Comparison of ENCODE assay signal across 11 cellular contexts in genomic region chrX:45756562-45756961, GRCh38.
DNase-seq lines count a peak whose midpoint lies in the region; ATAC-seq, FAIRE-seq and TF ChIP-seq lines count a peak whose summit lies in the region.
"Had no signal": no experiment of that assay in that cellular context is flagged by ENCODE, and none has a peak within 500 bp of the region (broad histone marks: within the 10 kb centered on the region; RNA-seq: fewer than 3 reads in every experiment).

No MANE protein-coding gene starts in this region.

- no peak for ATAC-seq in HCT116
- ATAC-seq in HG03095 (IDR thresholded peaks at IDR 0.05; ENCODE audit: unreplicated experiment), result no peak
- no peak for ATAC-seq in HG03342 (IDR thresholded peaks at IDR 0.05; ENCODE audit: unreplicated experiment)
- no peak for ATAC-seq in GM21515 (IDR thresholded peaks at IDR 0.05; ENCODE audit: unreplicated experiment)
- ATAC-seq: psoas muscle had no signal

- peak overlapping the region; percentile 77 to 95 (median 91) for H3K4me2 ChIP-seq in BLaER1 treated with 17β-estradiol and CSF1 and Interleukin-3, amounts not matched to agents 10 nM and 100 nM
- H3K4me2 ChIP-seq in HCT116 (ENCODE audit: low read length), result peak overlapping the region; percentile 42; the same call in 1 of the 2 replicates

- no peak for TF ChIP-seq RAD21 in HCT116 (IDR thresholded peaks at IDR 0.05; ENCODE audit: low read depth)

- H2AFZ ChIP-seq in HCT116 (ENCODE audit: low read depth, low read length, poor library complexity, severe bottlenecking), result no peak overlapping the region

- peaks cover 95 to 100% (median 97%) of the 10 kb centered on the region in 10 experiments for H3K4me1 ChIP-seq in BLaER1 treated with 17β-estradiol and CSF1 and Interleukin-3, amounts not matched to agents 10 nM and 100 nM
- H3K4me1 ChIP-seq in HCT116 (ENCODE audit: control insufficient read depth in 1 of 2, insufficient read depth in 2 of 2, low read length in 2 of 2), result peaks cover 87 to 96% of the 10 kb centered on the region in 2 experiments
- H3K4me1 ChIP-seq: psoas muscle had no signal

- H3K79me2 ChIP-seq in HCT116 (ENCODE audit: insufficient read depth, low read length), result peaks cover 99% of the 10 kb centered on the region

- peaks cover 0 to 68% (median 25%) of the 10 kb centered on the region in 11 experiments; a peak in 14 of 22 replicates for H3K36me3 ChIP-seq in BLaER1 treated with 17β-estradiol and CSF1 and Interleukin-3, amounts not matched to agents 10 nM and 100 nM
- H3K36me3 ChIP-seq in HCT116 (ENCODE audit: control insufficient read depth in 1 of 2, insufficient read depth in 2 of 2, low read length in 2 of 2), result peaks cover 3 to 27% of the 10 kb centered on the region in 2 experiments

- H4K20me1 ChIP-seq in BLaER1 treated with 17β-estradiol and CSF1 and Interleukin-3, amounts not matched to agents 10 nM and 100 nM, result peaks cover 0 to 6% (median 0%) of the 10 kb centered on the region in 11 experiments; a peak in 2 of 22 replicates
- H4K20me1 ChIP-seq in HCT116 (ENCODE audit: insufficient read depth), result peaks cover 5% of the 10 kb centered on the region; the same call in 1 of the 2 replicates

- peak; percentile 28 for FAIRE-seq in colon (lab: Jason Lieb, UNC)

- H3K9ac ChIP-seq in BLaER1 treated with 17β-estradiol and CSF1 and Interleukin-3, amounts not matched to agents 10 nM and 100 nM, result peak overlapping the region in 8 of 11 experiments; percentile 82 to 92 (median 86); a peak in 16 of 22 replicates
- H3K9ac ChIP-seq in HCT116 (ENCODE audit: low read length), result peak overlapping the region; percentile 38

- POLR2A ChIA-PET in HCT116 (lab: Charles Lee), result interaction anchor here (1.0 kb wide), 1 partner anchor 9 kb away, joined by 3 read pairs; no protein-coding TSS in a partner anchor

- no peaks in the 10 kb centered on the region; a peak in 2 of 22 replicates for H3K9me3 ChIP-seq in BLaER1 treated with 17β-estradiol and CSF1 and Interleukin-3, amounts not matched to agents 10 nM and 100 nM (replicated peaks in 1 of 11)
- H3K9me3 ChIP-seq in HCT116 (ENCODE audit: control insufficient read depth in 1 of 2, insufficient read depth in 1 of 2, low read depth in 1 of 2, low read length in 2 of 2), result no peaks in the 10 kb centered on the region
- H3K9me3 ChIP-seq: psoas muscle had no signal

- TF ChIP-seq POLR2A in HCT116 (IDR thresholded peaks at IDR 0.05; ENCODE audit: borderline replicate concordance, extremely low read depth, insufficient read depth, insufficient read length), result no peak

- BruUV-seq in HCT116 (replicated peaks; lab: Mats Ljungman, UMichigan), result no TSS peak

- no peak for TF ChIP-seq CTCF in HCT116 (IDR thresholded peaks at IDR 0.05 in 2 of 3, conservative IDR thresholded peaks at IDR 0.05 in 1 of 3; ENCODE audit: borderline replicate concordance in 1 of 3, insufficient read depth in 1 of 3, low read depth in 2 of 3, low read length in 2 of 3)
- no peak for TF ChIP-seq CTCF in GM20000 (IDR thresholded peaks at IDR 0.05; ENCODE audit: extremely low read depth, missing control alignments)

- H3K9me2 ChIP-seq in HCT116 (ENCODE audit: insufficient read depth), result no peaks in the 10 kb centered on the region

- peak overlapping the region in 8 of 10 experiments; percentile 5 to 48 (median 33); a peak in 8 of 20 replicates for H3K4me3 ChIP-seq in BLaER1 treated with 17β-estradiol and CSF1 and Interleukin-3, amounts not matched to agents 10 nM and 100 nM
- H3K4me3 ChIP-seq in HCT116 (replicated peaks in 1 of 2; ENCODE audit: low read depth in 1 of 2, low read length in 2 of 2), result no peak overlapping the region
- H3K4me3 ChIP-seq: psoas muscle, SK-N-MC had no signal

- RAD21 ChIA-PET in HCT116 (lab: Charles Lee; ENCODE audit: low non-redundant PET in 1 of 2, low total read pairs in 2 of 2, uncharacterized antibody in 2 of 2, unreplicated experiment in 2 of 2), result no interaction called here

- CTCF ChIA-PET in HCT116 (lab: Charles Lee), result interaction anchor here (1.3 kb wide), 1 partner anchor 241 kb away, joined by 3 read pairs; no protein-coding TSS in a partner anchor

- intact Hi-C loops in HCT116 (cut with micrococcal nuclease), result loop anchor here (5.0 kb wide), 1 partner anchor 239 kb away; no protein-coding TSS in a partner anchor

- peaks cover 0 to 5% (median 0%) of the 10 kb centered on the region in 11 experiments; a peak in 2 of 22 replicates for H3K27me3 ChIP-seq in BLaER1 treated with 17β-estradiol and CSF1 and Interleukin-3, amounts not matched to agents 10 nM and 100 nM
- no peaks in the 10 kb centered on the region for H3K27me3 ChIP-seq in HCT116 (ENCODE audit: insufficient read depth, low read length)

- peak overlapping the region in 10 of 11 experiments; percentile 74 to 99 (median 96); a peak in 20 of 22 replicates for H3K27ac ChIP-seq in BLaER1 treated with 17β-estradiol and CSF1 and Interleukin-3, amounts not matched to agents 10 nM and 100 nM
- H3K27ac ChIP-seq in HCT116 (ENCODE audit: low read depth, low read length), result peak overlapping the region; percentile 94; the same call in 1 of the 2 replicates
- H3K27ac ChIP-seq: psoas muscle, SK-N-MC had no signal

- DNase-seq in HCT116 (ENCODE audit: low read depth, low spot score), result no peak
- peak; percentile 75 for DNase-seq in NCI-H748 (lab: John Stamatoyannopoulos, UW; ENCODE audit: unreplicated experiment)
- DNase-seq in GM20000 (ENCODE audit: low spot score), result no peak
- DNase-seq: KG1, psoas muscle had no signal

TF ChIP-seq in HCT116, 20 proteins besides CTCF, POLR2A, EP300 and RAD21:
- TF ChIP-seq POLR2AphosphoS5 (IDR thresholded peaks at IDR 0.05; ENCODE audit: low read depth, low read length) (0 out of 2 replicates have a peak, but pooled peaks have one; percentile 28), SIN3A (IDR thresholded peaks at IDR 0.05; ENCODE audit: low read depth) (no peak)

Comparison
In these comparisons a context has a peak if more than half of its experiments do, and no peak if none do; other contexts are left out.
1. H3K4me3 ChIP-seq: peak in BLaER1 treated with 17β-estradiol and CSF1 and Interleukin-3, amounts not matched to agents 10 nM and 100 nM (8 of 10); none in HCT116 (0 of 2).